Comparison of ENCODE assay signal across 21 cellular contexts in genomic region chrX:23919706-23920320, GRCh38. TPM values are rescaled to one million over a fixed set of nuclear protein-coding genes. Genes with fewer than 3 reads are reported as not detected.
A peak's percentile ranks its signal among the peaks of the same experiment; 100 is the strongest.
DNase-seq lines count a peak whose midpoint lies in the region; ATAC-seq, FAIRE-seq and TF ChIP-seq lines count a peak whose summit lies in the region.
"Had no signal": no experiment of that assay in that cellular context is flagged by ENCODE, and none has a peak within 500 bp of the region (broad histone marks: within the 10 kb centered on the region; RNA-seq: fewer than 3 reads in every experiment).

No MANE protein-coding gene starts in this region.

- H3K4me3 ChIP-seq in cardiac muscle cell (no peak overlapping the region), K562 (no peak overlapping the region), pancreas (no peak overlapping the region)
- H3K4me3 ChIP-seq: colonic mucosa, upper lobe of left lung had no signal

- no peak overlapping the region for H2AFZ ChIP-seq in K562 (ENCODE audit: low read depth, low read length)

- H3K4me2 ChIP-seq in K562 (ENCODE audit: insufficient read depth, low read length), result no peak overlapping the region
- H3K4me2 ChIP-seq: KMS-11 had no signal

- intact Hi-C loops in cardiac septum (cut with DNase I) (no loop called here), K562 (cut with micrococcal nuclease) (no loop called here), pancreas (cut with DNase I) (no loop called here)

- TF ChIP-seq CTCF in cardiac muscle cell (IDR thresholded peaks at IDR 0.05; ENCODE audit: low read depth, low read length) (peak; percentile 31), K562 (IDR thresholded peaks at IDR 0.05 in 2 of 3, conservative IDR thresholded peaks at IDR 0.05 in 1 of 3; ENCODE audit: insufficient read depth in 2 of 3, low read depth in 1 of 3, low read length in 3 of 3) (0 out of 6 replicates have a peak, but pooled peaks of 2 of the 3 experiments have one; percentile 6 to 17), foreskin keratinocyte (conservative IDR thresholded peaks at IDR 0.05) (peak; percentile 20), pancreas (IDR thresholded peaks at IDR 0.05) (no peak)

- TF ChIP-seq POLR2A in K562 (conservative IDR thresholded peaks at IDR 0.05), result no peak

- no peaks in the 10 kb centered on the region for H3K36me3 ChIP-seq in cardiac muscle cell
- H3K36me3 ChIP-seq in K562 (ENCODE audit: control insufficient read depth, insufficient read depth, low read length), result no peaks in the 10 kb centered on the region
- no peaks in the 10 kb centered on the region for H3K36me3 ChIP-seq in pancreas
- H3K36me3 ChIP-seq: colonic mucosa, upper lobe of left lung had no signal

- no peaks in the 10 kb centered on the region for H3K27me3 ChIP-seq in cardiac muscle cell
- no peaks in the 10 kb centered on the region for H3K27me3 ChIP-seq in K562 (ENCODE audit: control insufficient read depth in 2 of 2, insufficient read depth in 2 of 2, low read length in 2 of 2)
- H3K27me3 ChIP-seq in foreskin keratinocyte, result no peaks in the 10 kb centered on the region
- no peaks in the 10 kb centered on the region for H3K27me3 ChIP-seq in pancreas
- H3K27me3 ChIP-seq: upper lobe of left lung had no signal

- no TSS peak for BruUV-seq in K562 (replicated peaks; lab: Mats Ljungman, UMichigan)

- in situ Hi-C loops in K562 (cut with MboI), result loop anchor here (10.0 kb wide), 1 partner anchor 325 kb away; no protein-coding TSS in a partner anchor

- FAIRE-seq in K562 (lab: Jason Lieb, UNC), result no peak
- FAIRE-seq in pancreas (lab: Jason Lieb, UNC), result no peak
- FAIRE-seq: G401.6 had no signal

- H3K27ac ChIP-seq in cardiac muscle cell, result no peak overlapping the region
- no peak overlapping the region for H3K27ac ChIP-seq in K562 (ENCODE audit: extremely low read depth, low read depth, low read length)
- H3K27ac ChIP-seq in foreskin keratinocyte, result no peak overlapping the region
- no peak overlapping the region for H3K27ac ChIP-seq in pancreas
- H3K27ac ChIP-seq: colonic mucosa, KMS-11, upper lobe of left lung had no signal

- H4K20me1 ChIP-seq in K562 (replicated peaks; ENCODE audit: control insufficient read depth, insufficient read depth, low read length), result no peaks in the 10 kb centered on the region

- TF ChIP-seq EP300 in K562 (IDR thresholded peaks at IDR 0.05; ENCODE audit: low read length), result no peak

- H3K79me2 ChIP-seq in K562 (ENCODE audit: control insufficient read depth, insufficient read depth, low read length), result no peaks in the 10 kb centered on the region

- peak in 1 of 2 experiments; percentile 30; a peak in 1 of 4 replicates for TF ChIP-seq RAD21 in K562 (CRISPR knock-in tag; conservative IDR thresholded peaks at IDR 0.05 in 1 of 2, IDR thresholded peaks at IDR 0.05 in 1 of 2)

- H3K9me1 ChIP-seq in K562 (ENCODE audit: control insufficient read depth, insufficient read depth, low read length), result no peaks in the 10 kb centered on the region

- H3K9ac ChIP-seq in K562 (ENCODE audit: insufficient read depth in 1 of 2, low read depth in 2 of 2, low read length in 2 of 2), result no peak overlapping the region
- H3K9ac ChIP-seq: KMS-11 had no signal

- POLR2A ChIA-PET in K562 (lab: Yijun Ruan, JAX), result no interaction called here

- CTCF ChIA-PET in K562 (lab: Yijun Ruan, JAX; ENCODE audit: low intra/inter-chr PET ratio), result no interaction called here

- ATAC-seq in K562 (peak; percentile 46; the same call in 2 of the 3 replicates), foreskin keratinocyte (no peak), pancreas (no peak), HG02642 (IDR thresholded peaks at IDR 0.05; ENCODE audit: poor library complexity, unreplicated experiment) (no peak), HG02884 (IDR thresholded peaks at IDR 0.05; ENCODE audit: unreplicated experiment) (no peak)
- ATAC-seq: CD8-positive, alpha-beta T cell had no signal

- DNase-seq in cardiac muscle cell (ENCODE audit: low read depth in 1 of 2, low spot score in 1 of 2) (peak in 1 of 2 donors; percentile 41), cardiac septum (ENCODE audit: low spot score) (no peak), K562 (ENCODE audit: extremely low read depth in 1 of 4, low spot score in 3 of 4) (no peak), foreskin keratinocyte (no peak), pancreas (no peak), SHP77 treated with DMSO at 0.1 percent for 48 hours (lab: John Stamatoyannopoulos, UW) (no peak)
- DNase-seq: activated CD4-positive, alpha-beta T cell treated with anti-CD3 and anti-CD28 coated beads, Interleukin-2, amount 50 U/mL, for 48 hours; CD8-positive, alpha-beta T cell; colonic mucosa; hypothalamus; NCI-H146; NCI-H510A; posterior cingulate gyrus; stimulated activated naive CD4-positive, alpha-beta T cell; upper lobe of left lung had no signal

- no peaks in the 10 kb centered on the region for H3K4me1 ChIP-seq in cardiac muscle cell (ENCODE audit: low read depth)
- H3K4me1 ChIP-seq in K562 (replicated peaks in 1 of 2; ENCODE audit: control insufficient read depth in 2 of 2, insufficient read depth in 2 of 2, low read length in 2 of 2), result no peaks in the 10 kb centered on the region; a peak in 1 of 5 replicates
- H3K4me1 ChIP-seq in foreskin keratinocyte, result no peaks in the 10 kb centered on the region
- H3K4me1 ChIP-seq in pancreas, result no peaks in the 10 kb centered on the region
- H3K4me1 ChIP-seq: colonic mucosa, upper lobe of left lung had no signal

- no peaks in the 10 kb centered on the region for H3K9me3 ChIP-seq in cardiac muscle cell (ENCODE audit: low read depth)
- no peaks in the 10 kb centered on the region for H3K9me3 ChIP-seq in K562 (replicated peaks; ENCODE audit: control insufficient read depth, insufficient read depth, low read depth, low read length)
- no peaks in the 10 kb centered on the region for H3K9me3 ChIP-seq in pancreas
- H3K9me3 ChIP-seq: colonic mucosa, upper lobe of left lung had no signal

- 52% methylated on average over 8 of the region's 9 CpGs for WGBS in K562 (ENCODE audit: insufficient coverage, low coverage, missing lambda C conversion rate)
- WGBS in pancreas, 2 donors, result 59 to 69% methylated on average over 9 of the region's 9 CpGs

TF ChIP-seq in K562, 482 proteins besides CTCF, POLR2A, EP300 and RAD21 (continues in another document):
- TF ChIP-seq COPS2 (conservative IDR thresholded peaks at IDR 0.05) (no peak), RBM22 (IDR thresholded peaks at IDR 0.05; ENCODE audit: low read depth, low read length, poor library complexity, severe bottlenecking) (no peak), RHOXF2B (CRISPR knock-in tag; conservative IDR thresholded peaks at IDR 0.05) (no peak)

RNA-seq across cellular contexts. Expression of gene CXorf58, which starts 12.0 kb away (rescaled TPM):
- total RNA-seq in cardiac muscle cell, result 0.21 and 0.45 TPM in 2 replicates
- polyA plus RNA-seq in cardiac muscle cell, result 0.43 and 0.90 TPM in 2 replicates
- total RNA-seq in cardiac septum, result not detected
- not detected in 2 replicates for total RNA-seq in K562 (2011; cell fraction: chromatin; rRNA removed; ENCODE audit: low replicate concordance)
- total RNA-seq in K562 (2011; cell fraction: nucleolus; rRNA removed), result not detected in 2 replicates
- not detected in 2 replicates for total RNA-seq in K562 (2011; cell fraction: nucleoplasm; rRNA removed)
- total RNA-seq in K562 (2014; rRNA removed), result 0.12 and 0.27 TPM in 2 replicates
- 0.13 and 0.15 TPM in 2 replicates for total RNA-seq in K562 (2014; rRNA removed; fragmentation: Illumina TruSeq; extraction: Trizol)
- 0.25 TPM in 1 of 2 replicates, not detected in the other for total RNA-seq in K562 (2015; rRNA removed; fragmentation: Illumina TruSeq; extraction: Trizol)
- total RNA-seq in K562 (2021), result 0.25 TPM in 1 of 2 replicates, not detected in the other
- 0.11 and 0.17 TPM in 2 replicates for polyA plus RNA-seq in K562 (2011; rRNA removed)
- 0.12 TPM in 1 of 2 replicates, not detected in the other for polyA plus RNA-seq in K562 (2011; cell fraction: cytosol; rRNA removed)
- not detected in 2 replicates for polyA plus RNA-seq in K562 (2011; cell fraction: nucleus; rRNA removed)
- polyA plus RNA-seq in K562 (2012), result 0.08 TPM in 1 of 2 replicates, not detected in the other
- polyA plus RNA-seq in K562 (2014; fragmentation: Illumina TruSeq; extraction: Trizol), result not detected in 2 replicates
- under 1 TPM; 0.10 to 0.13 TPM for polyA plus RNA-seq in K562 (2014; fragmentation: Nextera tagmentation; extraction: Ambion mirVana)
- polyA plus RNA-seq in K562 (2014; rRNA removed), result 0.26 TPM in 1 of 2 replicates, not detected in the other
- 0.11 TPM in 1 of 2 replicates, not detected in the other for polyA minus RNA-seq in K562 (2011; rRNA and poly(A)+ RNA removed)
- polyA minus RNA-seq in K562 (2011; cell fraction: cytosol; rRNA and poly(A)+ RNA removed), result not detected in 2 replicates
- polyA minus RNA-seq in K562 (2011; cell fraction: nucleus; rRNA and poly(A)+ RNA removed), result not detected in 2 replicates
- total RNA-seq in foreskin keratinocyte, result 0.11 TPM in 1 of 2 replicates, not detected in the other
- polyA plus RNA-seq in foreskin keratinocyte, result 0.04 TPM in 1 of 2 replicates, not detected in the other
- total RNA-seq in pancreas, result under 1 TPM in 5 of 6 donors, not detected in 1; 0.09 to 0.40 (median 0.16) TPM
- polyA plus RNA-seq in pancreas, result under 1 TPM; 0.07 to 0.19 TPM
- total RNA-seq: activated T-helper 1 cell treated with anti-CD3 and anti-CD28 coated beads, Interleukin-12 subunit alpha, Interleukin-12 subunit beta, Interleukin-2, Interleukin-4 antibody, amounts not matched to agents 30 ng/mL and 10 ng/mL and 1 ng/mL, durations not matched to agents 14 hours and 24 hours and 36 hours; CD8-positive, alpha-beta T cell; colonic mucosa; myocyte had no signal

RNA-seq across cellular contexts. Expression of gene APOO, which starts 12.1 kb away (rescaled TPM):
- total RNA-seq in cardiac muscle cell (44.9 and 74.7 TPM in 2 replicates), cardiac septum (76.4 TPM), K562 (2014; rRNA removed) (37.3 and 43.7 TPM in 2 replicates), K562 (2014; rRNA removed; fragmentation: Illumina TruSeq; extraction: Trizol) (60.8 and 64.4 TPM in 2 replicates), K562 (2015; rRNA removed; fragmentation: Illumina TruSeq; extraction: Trizol) (56.9 and 59.7 TPM in 2 replicates), K562 (2021) (59.8 and 63.9 TPM in 2 replicates), foreskin keratinocyte (32.7 and 40.9 TPM in 2 replicates), pancreas (10 to 100 TPM in 1 of 6 donors, 1 to 10 TPM in 5; 4.8 to 11.5 (median 7.6) TPM)
- polyA plus RNA-seq in cardiac muscle cell (135 and 161 TPM in 2 replicates), K562 (2011; rRNA removed) (55.2 and 67.3 TPM in 2 replicates), K562 (2014; fragmentation: Illumina TruSeq; extraction: Trizol) (62.9 and 72.0 TPM in 2 replicates), K562 (2014; fragmentation: Nextera tagmentation; extraction: Ambion mirVana) (10 to 100 TPM; 46.5 to 76.4 TPM), K562 (2014; rRNA removed) (58.9 and 63.6 TPM in 2 replicates), foreskin keratinocyte (29.3 and 35.4 TPM in 2 replicates), pancreas (10 to 100 TPM in 1 of 2 donors, 1 to 10 TPM in 1; 10.0 to 16.9 TPM)
- 16.2 and 19.7 TPM in 2 replicates for total RNA-seq in K562 (2011; cell fraction: chromatin; rRNA removed; ENCODE audit: low replicate concordance)
- total RNA-seq in K562 (2011; cell fraction: nucleolus; rRNA removed), result 11.2 and 12.5 TPM in 2 replicates
- 18.0 and 23.3 TPM in 2 replicates for total RNA-seq in K562 (2011; cell fraction: nucleoplasm; rRNA removed)
- 34.2 and 35.9 TPM in 2 replicates for polyA plus RNA-seq in K562 (2011; cell fraction: cytosol; rRNA removed)
- polyA plus RNA-seq in K562 (2011; cell fraction: nucleus; rRNA removed), result 9.4 and 13.6 TPM in 2 replicates
- polyA plus RNA-seq in K562 (2012), result 78.6 and 89.2 TPM in 2 replicates
- polyA minus RNA-seq in K562 (2011; rRNA and poly(A)+ RNA removed), result 30.1 and 34.1 TPM in 2 replicates
- polyA minus RNA-seq in K562 (2011; cell fraction: cytosol; rRNA and poly(A)+ RNA removed), result 4.8 and 11.5 TPM in 2 replicates
- polyA minus RNA-seq in K562 (2011; cell fraction: nucleus; rRNA and poly(A)+ RNA removed), result 6.3 and 8.2 TPM in 2 replicates

Comparison
In these comparisons a context has a peak if more than half of its experiments do, and no peak if none do; other contexts are left out.
1. CTCF ChIP-seq: peak in cardiac muscle cell (single experiment), K562 (2 of 3) and foreskin keratinocyte (single experiment); none in pancreas (0 of 4).